12 cellular contexts compared by ENCODE assay signal in genomic region chr22:49963647-49964026, GRCh38. TPM values are rescaled to one million over a fixed set of nuclear protein-coding genes. Genes with fewer than 3 reads are reported as not detected.
DNase-seq lines count a peak whose midpoint lies in the region; ATAC-seq, FAIRE-seq and TF ChIP-seq lines count a peak whose summit lies in the region.
"Had no signal": no experiment of that assay in that cellular context is flagged by ENCODE, and none has a peak within 500 bp of the region (broad histone marks: within the 10 kb centered on the region; RNA-seq: fewer than 3 reads in every experiment).

No MANE protein-coding gene starts in this region.

- peak overlapping the region; percentile 73; the same call in 1 of the 2 replicates for H3K9ac ChIP-seq in HepG2 (ENCODE audit: insufficient read depth, low read depth, low read length)

- peak overlapping the region; percentile 83 for H3K27ac Mint-ChIP-seq in activated CD4-positive, alpha-beta T cell treated with anti-CD3 and anti-CD28 coated beads, Interleukin-2, amount 10 ng/mL, durations not matched to agents 24 days and 14 days
- peak overlapping the region; percentile 48 for H3K27ac Mint-ChIP-seq in activated naive CD8-positive, alpha-beta T cell treated with anti-CD3 and anti-CD28 coated beads, Interleukin-2, amount 10 ng/mL, durations not matched to agents 7 days and 5 days

- H3K4me3 Mint-ChIP-seq in activated CD4-positive, alpha-beta T cell treated with anti-CD3 and anti-CD28 coated beads, Interleukin-2, amount 10 ng/mL, durations not matched to agents 24 days and 14 days, result peak overlapping the region; percentile 94
- H3K4me3 Mint-ChIP-seq in activated naive CD8-positive, alpha-beta T cell treated with anti-CD3 and anti-CD28 coated beads, Interleukin-2, amount 10 ng/mL, durations not matched to agents 7 days and 5 days, result peak overlapping the region; percentile 55

- no peaks in the 10 kb centered on the region; a peak in 1 of 5 replicates for H3K27me3 ChIP-seq in HepG2 (ENCODE audit: control insufficient read depth in 1 of 2, insufficient read depth in 2 of 2, low read length in 2 of 2)
- no peaks in the 10 kb centered on the region for H3K27me3 ChIP-seq in suprapubic skin

- CTCF ChIA-PET in HepG2 (lab: Yijun Ruan, JAX; ENCODE audit: low intra/inter-chr PET ratio, low total read pairs), result no interaction called here

- H3K9me3 Mint-ChIP-seq in activated CD4-positive, alpha-beta T cell treated with anti-CD3 and anti-CD28 coated beads, Interleukin-2, amount 10 ng/mL, durations not matched to agents 24 days and 14 days, result no peaks in the 10 kb centered on the region
- H3K9me3 Mint-ChIP-seq in activated naive CD8-positive, alpha-beta T cell treated with anti-CD3 and anti-CD28 coated beads, Interleukin-2, amount 10 ng/mL, durations not matched to agents 7 days and 5 days, result no peaks in the 10 kb centered on the region

- H3K4me1 Mint-ChIP-seq in activated CD4-positive, alpha-beta T cell treated with anti-CD3 and anti-CD28 coated beads, Interleukin-2, amount 10 ng/mL, durations not matched to agents 24 days and 14 days, result peaks cover 19% of the 10 kb centered on the region
- H3K4me1 Mint-ChIP-seq in activated naive CD8-positive, alpha-beta T cell treated with anti-CD3 and anti-CD28 coated beads, Interleukin-2, amount 10 ng/mL, durations not matched to agents 7 days and 5 days, result peaks cover 15% of the 10 kb centered on the region

- TF ChIP-seq RAD21 in HepG2 (CRISPR knock-in tag; IDR thresholded peaks at IDR 0.05), result no peak

- peak overlapping the region; percentile 65 to 99 (median 97); a peak in 4 of 6 replicates for H3K4me3 ChIP-seq in HepG2 (replicated peaks in 1 of 3; ENCODE audit: insufficient read depth in 1 of 3, low read depth in 2 of 3, low read length in 3 of 3)
- peak overlapping the region; percentile 97 for H3K4me3 ChIP-seq in suprapubic skin

- no peaks in the 10 kb centered on the region for H3K9me3 ChIP-seq in HepG2 (ENCODE audit: low read length)
- H3K9me3 ChIP-seq in suprapubic skin, result no peaks in the 10 kb centered on the region

- TF ChIP-seq CTCF in HepG2 (CRISPR knock-in tag; IDR thresholded peaks at IDR 0.05) (no peak), suprapubic skin (IDR thresholded peaks at IDR 0.05) (no peak)

- intact Hi-C loops in activated CD4-positive, alpha-beta T cell treated with anti-CD3 and anti-CD28 coated beads, Interleukin-2, amount 10 ng/mL, durations not matched to agents 24 days and 14 days (cut with micrococcal nuclease), result loop anchor here (5.0 kb wide), 2 partner anchors 111 to 564 kb away; partner anchors contain the start of genes SCO2 and ZBED4
- intact Hi-C loops in HepG2 (cut with micrococcal nuclease; ENCODE audit: unreplicated experiment), result no loop called here

- no peak for DNase-seq in activated CD4-positive, alpha-beta T cell treated with anti-CD3 and anti-CD28 coated beads, Interleukin-2, amount 10 ng/mL, durations not matched to agents 24 days and 14 days
- no peak for DNase-seq in activated CD4-positive, alpha-beta T cell treated with anti-CD3 and anti-CD28 coated beads for 48 hours
- peak; percentile 33 for DNase-seq in activated naive CD8-positive, alpha-beta T cell treated with anti-CD3 and anti-CD28 coated beads, Interleukin-2, amount 10 ng/mL, durations not matched to agents 7 days and 5 days
- DNase-seq in HepG2 (ENCODE audit: low spot score), result no peak
- peak in 1 of 2 donors; percentile 71 for DNase-seq in suprapubic skin (ENCODE audit: low spot score in 2 of 2)
- DNase-seq in NCI-H510A treated with DMSO at 0.1 percent for 48 hours (lab: John Stamatoyannopoulos, UW), result no peak
- DNase-seq: HCEC 1CT, NCI-H2107 had no signal

- peaks cover 9 to 23% of the 10 kb centered on the region in 2 experiments for H3K36me3 ChIP-seq in HepG2 (replicated peaks in 1 of 2; ENCODE audit: control insufficient read depth in 1 of 2, insufficient read depth in 2 of 2, low read length in 2 of 2)
- H3K36me3 ChIP-seq in suprapubic skin, result peaks cover 32% of the 10 kb centered on the region

- H3K79me2 ChIP-seq in HepG2 (ENCODE audit: insufficient read depth, low read length), result peaks cover 36% of the 10 kb centered on the region

- H3K36me3 Mint-ChIP-seq in activated CD4-positive, alpha-beta T cell treated with anti-CD3 and anti-CD28 coated beads, Interleukin-2, amount 10 ng/mL, durations not matched to agents 24 days and 14 days (ENCODE audit: low read depth), result peaks cover 40% of the 10 kb centered on the region
- peaks cover 10% of the 10 kb centered on the region for H3K36me3 Mint-ChIP-seq in activated naive CD8-positive, alpha-beta T cell treated with anti-CD3 and anti-CD28 coated beads, Interleukin-2, amount 10 ng/mL, durations not matched to agents 7 days and 5 days

- 84% methylated on average over 4 of the region's 6 CpGs for WGBS in HepG2 (ENCODE audit: low lambda C conversion rate)
- WGBS in suprapubic skin, result 44% methylated on average over 6 of the region's 6 CpGs

- no peak for ATAC-seq in activated naive CD8-positive, alpha-beta T cell treated with anti-CD3 and anti-CD28 coated beads, Interleukin-2, amount 10 ng/mL, durations not matched to agents 7 days and 5 days (ENCODE audit: low read depth)
- ATAC-seq in HepG2, result no peak
- ATAC-seq in GM19467 (IDR thresholded peaks at IDR 0.05; ENCODE audit: unreplicated experiment), result no peak
- no peak for ATAC-seq in HG03196 (IDR thresholded peaks at IDR 0.05; ENCODE audit: unreplicated experiment)

- peak overlapping the region; percentile 94 for H3K4me2 ChIP-seq in HepG2 (ENCODE audit: low read depth, low read length)

- no peak overlapping the region for H2AFZ ChIP-seq in HepG2 (ENCODE audit: low read length)

- no peak for FAIRE-seq in HepG2 (lab: Jason Lieb, UNC)

- BruUV-seq in HepG2 (replicated peaks; lab: Mats Ljungman, UMichigan), result no TSS peak

- in situ Hi-C loops in HepG2 (cut with HindIII; ENCODE audit: extremely low pct_ligation_motif_present, low pct_unique_long_range_greater_than_20kb), result no loop called here

- POLR2A ChIA-PET in activated naive CD8-positive, alpha-beta T cell treated with anti-CD3 and anti-CD28 coated beads, Interleukin-2, amount 10 ng/mL, durations not matched to agents 7 days and 5 days (lab: Charles Lee), result interaction anchor here (3.7 kb wide), 1 partner anchor 30 kb away, joined by 15 read pairs; no protein-coding TSS in a partner anchor
- POLR2A ChIA-PET in HepG2 (lab: Yijun Ruan, JAX), result interaction anchor here (1.8 to 16.4 kb wide), 3 partner anchors 12 to 33 kb away, joined by 10 to 722 read pairs (median 54); partner anchors contain the start of gene PIM3

- no peaks in the 10 kb centered on the region for H3K27me3 Mint-ChIP-seq in activated CD4-positive, alpha-beta T cell treated with anti-CD3 and anti-CD28 coated beads, Interleukin-2, amount 10 ng/mL, durations not matched to agents 24 days and 14 days
- H3K27me3 Mint-ChIP-seq in activated naive CD8-positive, alpha-beta T cell treated with anti-CD3 and anti-CD28 coated beads, Interleukin-2, amount 10 ng/mL, durations not matched to agents 7 days and 5 days, result no peaks in the 10 kb centered on the region

- peak overlapping the region; percentile 72 for H3K27ac ChIP-seq in HepG2 (ENCODE audit: extremely low read length, insufficient read depth, low read length)
- peak overlapping the region; percentile 99 for H3K27ac ChIP-seq in suprapubic skin

- H3K4me1 ChIP-seq in HepG2 (ENCODE audit: insufficient read depth, low read length) (peaks cover 75% of the 10 kb centered on the region), suprapubic skin (peaks cover 72% of the 10 kb centered on the region)

- no peak for TF ChIP-seq EP300 in HepG2 (IDR thresholded peaks at IDR 0.05; ENCODE audit: low read depth in 2 of 2, low read length in 2 of 2)
- TF ChIP-seq EP300 in HepG2 (CRISPR knock-in tag; IDR thresholded peaks at IDR 0.05; ENCODE audit: borderline replicate concordance), result no peak
- no peak for TF ChIP-seq EP300 in suprapubic skin (IDR thresholded peaks at IDR 0.05)

- peaks cover 37% of the 10 kb centered on the region for H4K20me1 ChIP-seq in HepG2 (ENCODE audit: insufficient read depth, low read length)

- TF ChIP-seq POLR2A in HepG2 (IDR thresholded peaks at IDR 0.05; ENCODE audit: insufficient read depth in 1 of 2, low read depth in 2 of 2, low read length in 2 of 2) (no peak), suprapubic skin (IDR thresholded peaks at IDR 0.05) (no peak)

RNA-seq across cellular contexts. Expression of gene PIM3, which starts 3.1 kb away (rescaled TPM):
- total RNA-seq in activated CD4-positive, alpha-beta T cell treated with anti-CD3 and anti-CD28 coated beads, Interleukin-2, amount 10 ng/mL, durations not matched to agents 24 days and 14 days, result 302 and 304 TPM in 2 replicates
- 10 to 100 TPM; 44.3 to 48.5 TPM for total RNA-seq in activated naive CD8-positive, alpha-beta T cell treated with anti-CD3 and anti-CD28 coated beads, Interleukin-2, amount 10 ng/mL, durations not matched to agents 7 days and 5 days
- total RNA-seq in HepG2 (2016; rRNA removed; fragmentation: Illumina TruSeq; extraction: Trizol) (18.2 and 31.2 TPM in 2 replicates), suprapubic skin (100 to 1,000 TPM; 103 to 202 (median 143) TPM)
- 12.4 and 12.6 TPM in 2 replicates for total RNA-seq in HepG2 (2016; cell fraction: cytosol; rRNA removed; fragmentation: Illumina TruSeq; extraction: Trizol; ENCODE audit: low read depth)
- total RNA-seq in HepG2 (2016; cell fraction: insoluble cytoplasmic fraction; rRNA removed; fragmentation: Illumina TruSeq; extraction: Trizol), result 17.3 and 32.7 TPM in 2 replicates
- total RNA-seq in HepG2 (2016; cell fraction: membrane; rRNA removed; fragmentation: Illumina TruSeq; extraction: Trizol), result 27.1 and 31.2 TPM in 2 replicates
- 24.6 and 30.5 TPM in 2 replicates for total RNA-seq in HepG2 (2016; cell fraction: nucleus; rRNA removed; fragmentation: Illumina TruSeq; extraction: Trizol)
- 21.6 and 24.1 TPM in 2 replicates for polyA plus RNA-seq in HepG2 (2011; rRNA removed)
- 21.4 and 47.8 TPM in 2 replicates for polyA plus RNA-seq in HepG2 (2011; cell fraction: cytosol; rRNA removed)
- polyA plus RNA-seq in HepG2 (2011; cell fraction: nucleus; rRNA removed), result 121 and 136 TPM in 2 replicates
- polyA plus RNA-seq in HepG2 (2012), result 22.6 and 36.4 TPM in 2 replicates
- polyA plus RNA-seq in HepG2 (2016; cell fraction: cytosol; fragmentation: Illumina TruSeq; extraction: Trizol; ENCODE audit: low read depth), result 7.3 and 9.3 TPM in 2 replicates
- polyA plus RNA-seq in HepG2 (2016; cell fraction: insoluble cytoplasmic fraction; fragmentation: Illumina TruSeq; extraction: Trizol; ENCODE audit: low read depth), result 21.4 and 25.4 TPM in 2 replicates
- polyA plus RNA-seq in HepG2 (2016; cell fraction: membrane; fragmentation: Illumina TruSeq; extraction: Trizol; ENCODE audit: low read depth), result 17.2 and 17.8 TPM in 2 replicates
- polyA plus RNA-seq in HepG2 (2016; cell fraction: nucleus; fragmentation: Illumina TruSeq; extraction: Trizol; ENCODE audit: insufficient read depth, low read depth), result 62.7 and 63.0 TPM in 2 replicates
- polyA minus RNA-seq in HepG2 (2011; rRNA and poly(A)+ RNA removed; ENCODE audit: low replicate concordance), result 8.8 and 50.3 TPM in 2 replicates
- polyA minus RNA-seq in HepG2 (2011; cell fraction: cytosol; rRNA and poly(A)+ RNA removed), result 23.0 and 37.5 TPM in 2 replicates
- polyA minus RNA-seq in HepG2 (2011; cell fraction: nucleus; rRNA and poly(A)+ RNA removed), result 17.0 and 22.8 TPM in 2 replicates

RNA-seq across cellular contexts. Expression of gene CRELD2, which starts 45.2 kb away (rescaled TPM):
- 46.8 and 47.4 TPM in 2 replicates for total RNA-seq in activated CD4-positive, alpha-beta T cell treated with anti-CD3 and anti-CD28 coated beads, Interleukin-2, amount 10 ng/mL, durations not matched to agents 24 days and 14 days
- total RNA-seq in activated naive CD8-positive, alpha-beta T cell treated with anti-CD3 and anti-CD28 coated beads, Interleukin-2, amount 10 ng/mL, durations not matched to agents 7 days and 5 days, result 10 to 100 TPM; 40.3 to 41.0 TPM
- 19.6 and 44.7 TPM in 2 replicates for total RNA-seq in HepG2 (2016; rRNA removed; fragmentation: Illumina TruSeq; extraction: Trizol)
- total RNA-seq in HepG2 (2016; cell fraction: cytosol; rRNA removed; fragmentation: Illumina TruSeq; extraction: Trizol; ENCODE audit: low read depth), result 22.4 and 24.2 TPM in 2 replicates
- total RNA-seq in HepG2 (2016; cell fraction: insoluble cytoplasmic fraction; rRNA removed; fragmentation: Illumina TruSeq; extraction: Trizol), result 18.8 and 46.8 TPM in 2 replicates
- 27.6 and 29.9 TPM in 2 replicates for total RNA-seq in HepG2 (2016; cell fraction: membrane; rRNA removed; fragmentation: Illumina TruSeq; extraction: Trizol)
- total RNA-seq in HepG2 (2016; cell fraction: nucleus; rRNA removed; fragmentation: Illumina TruSeq; extraction: Trizol), result 35.5 and 40.6 TPM in 2 replicates
- 17.2 and 20.2 TPM in 2 replicates for polyA plus RNA-seq in HepG2 (2011; rRNA removed)
- 16.7 and 25.6 TPM in 2 replicates for polyA plus RNA-seq in HepG2 (2011; cell fraction: cytosol; rRNA removed)
- 44.2 and 48.8 TPM in 2 replicates for polyA plus RNA-seq in HepG2 (2011; cell fraction: nucleus; rRNA removed)
- 9.4 and 10.2 TPM in 2 replicates for polyA plus RNA-seq in HepG2 (2012)
- 25.8 and 29.9 TPM in 2 replicates for polyA plus RNA-seq in HepG2 (2016; cell fraction: cytosol; fragmentation: Illumina TruSeq; extraction: Trizol; ENCODE audit: low read depth)
- 22.7 and 25.1 TPM in 2 replicates for polyA plus RNA-seq in HepG2 (2016; cell fraction: insoluble cytoplasmic fraction; fragmentation: Illumina TruSeq; extraction: Trizol; ENCODE audit: low read depth)
- 26.9 and 27.0 TPM in 2 replicates for polyA plus RNA-seq in HepG2 (2016; cell fraction: membrane; fragmentation: Illumina TruSeq; extraction: Trizol; ENCODE audit: low read depth)
- 89.1 and 100 TPM in 2 replicates for polyA plus RNA-seq in HepG2 (2016; cell fraction: nucleus; fragmentation: Illumina TruSeq; extraction: Trizol; ENCODE audit: insufficient read depth, low read depth)
- polyA minus RNA-seq in HepG2 (2011; rRNA and poly(A)+ RNA removed; ENCODE audit: low replicate concordance), result 6.9 and 14.7 TPM in 2 replicates
- 4.4 and 5.2 TPM in 2 replicates for polyA minus RNA-seq in HepG2 (2011; cell fraction: cytosol; rRNA and poly(A)+ RNA removed)
- polyA minus RNA-seq in HepG2 (2011; cell fraction: nucleus; rRNA and poly(A)+ RNA removed), result 4.5 and 4.7 TPM in 2 replicates
- total RNA-seq in suprapubic skin, result 10 to 100 TPM in 3 of 4 donors, 1 to 10 TPM in 1; 9.3 to 29.4 (median 21.5) TPM

RNA-seq across cellular contexts. Expression of gene ALG12, which starts 45.4 kb away (rescaled TPM):
- 13.8 and 17.9 TPM in 2 replicates for total RNA-seq in activated CD4-positive, alpha-beta T cell treated with anti-CD3 and anti-CD28 coated beads, Interleukin-2, amount 10 ng/mL, durations not matched to agents 24 days and 14 days
- 10 to 100 TPM; 18.0 to 20.2 TPM for total RNA-seq in activated naive CD8-positive, alpha-beta T cell treated with anti-CD3 and anti-CD28 coated beads, Interleukin-2, amount 10 ng/mL, durations not matched to agents 7 days and 5 days
- 6.6 and 15.8 TPM in 2 replicates for total RNA-seq in HepG2 (2016; rRNA removed; fragmentation: Illumina TruSeq; extraction: Trizol)
- 1.5 and 3.0 TPM in 2 replicates for total RNA-seq in HepG2 (2016; cell fraction: cytosol; rRNA removed; fragmentation: Illumina TruSeq; extraction: Trizol; ENCODE audit: low read depth)
- 6.8 and 15.6 TPM in 2 replicates for total RNA-seq in HepG2 (2016; cell fraction: insoluble cytoplasmic fraction; rRNA removed; fragmentation: Illumina TruSeq; extraction: Trizol)
- total RNA-seq in HepG2 (2016; cell fraction: membrane; rRNA removed; fragmentation: Illumina TruSeq; extraction: Trizol), result 6.4 and 10.5 TPM in 2 replicates
- 10.6 and 14.2 TPM in 2 replicates for total RNA-seq in HepG2 (2016; cell fraction: nucleus; rRNA removed; fragmentation: Illumina TruSeq; extraction: Trizol)
- polyA plus RNA-seq in HepG2 (2011; rRNA removed), result 7.8 and 9.5 TPM in 2 replicates
- polyA plus RNA-seq in HepG2 (2011; cell fraction: cytosol; rRNA removed), result 5.9 and 6.1 TPM in 2 replicates
- polyA plus RNA-seq in HepG2 (2011; cell fraction: nucleus; rRNA removed), result 25.1 and 26.7 TPM in 2 replicates
- 9.4 and 10.0 TPM in 2 replicates for polyA plus RNA-seq in HepG2 (2012)
- 2.9 and 3.3 TPM in 2 replicates for polyA plus RNA-seq in HepG2 (2016; cell fraction: cytosol; fragmentation: Illumina TruSeq; extraction: Trizol; ENCODE audit: low read depth)
- 6.1 and 6.8 TPM in 2 replicates for polyA plus RNA-seq in HepG2 (2016; cell fraction: insoluble cytoplasmic fraction; fragmentation: Illumina TruSeq; extraction: Trizol; ENCODE audit: low read depth)
- polyA plus RNA-seq in HepG2 (2016; cell fraction: membrane; fragmentation: Illumina TruSeq; extraction: Trizol; ENCODE audit: low read depth), result 5.6 and 6.9 TPM in 2 replicates
- polyA plus RNA-seq in HepG2 (2016; cell fraction: nucleus; fragmentation: Illumina TruSeq; extraction: Trizol; ENCODE audit: insufficient read depth, low read depth), result 26.3 and 30.4 TPM in 2 replicates
- polyA minus RNA-seq in HepG2 (2011; rRNA and poly(A)+ RNA removed; ENCODE audit: low replicate concordance), result 5.8 and 12.8 TPM in 2 replicates
- polyA minus RNA-seq in HepG2 (2011; cell fraction: cytosol; rRNA and poly(A)+ RNA removed), result 5.7 and 7.1 TPM in 2 replicates
- polyA minus RNA-seq in HepG2 (2011; cell fraction: nucleus; rRNA and poly(A)+ RNA removed), result 3.4 and 4.5 TPM in 2 replicates
- 10 to 100 TPM; 13.2 to 23.8 (median 16.8) TPM for total RNA-seq in suprapubic skin

RNA-seq across cellular contexts. Expression of gene IL17REL, which starts 48.9 kb away (rescaled TPM):
- total RNA-seq in activated CD4-positive, alpha-beta T cell treated with anti-CD3 and anti-CD28 coated beads, Interleukin-2, amount 10 ng/mL, durations not matched to agents 24 days and 14 days, result 0.09 and 0.14 TPM in 2 replicates
- total RNA-seq in activated naive CD8-positive, alpha-beta T cell treated with anti-CD3 and anti-CD28 coated beads, Interleukin-2, amount 10 ng/mL, durations not matched to agents 7 days and 5 days, result not detected
- not detected in 2 replicates for total RNA-seq in HepG2 (2016; rRNA removed; fragmentation: Illumina TruSeq; extraction: Trizol)
- not detected in 2 replicates for total RNA-seq in HepG2 (2016; cell fraction: cytosol; rRNA removed; fragmentation: Illumina TruSeq; extraction: Trizol; ENCODE audit: low read depth)
- total RNA-seq in HepG2 (2016; cell fraction: insoluble cytoplasmic fraction; rRNA removed; fragmentation: Illumina TruSeq; extraction: Trizol), result not detected in 2 replicates
- not detected in 2 replicates for total RNA-seq in HepG2 (2016; cell fraction: membrane; rRNA removed; fragmentation: Illumina TruSeq; extraction: Trizol)
- total RNA-seq in HepG2 (2016; cell fraction: nucleus; rRNA removed; fragmentation: Illumina TruSeq; extraction: Trizol), result not detected in 2 replicates
- polyA plus RNA-seq in HepG2 (2011; rRNA removed), result not detected in 2 replicates
- not detected in 2 replicates for polyA plus RNA-seq in HepG2 (2011; cell fraction: cytosol; rRNA removed)
- polyA plus RNA-seq in HepG2 (2011; cell fraction: nucleus; rRNA removed), result not detected in 2 replicates
- not detected in 2 replicates for polyA plus RNA-seq in HepG2 (2012)
- polyA plus RNA-seq in HepG2 (2016; cell fraction: cytosol; fragmentation: Illumina TruSeq; extraction: Trizol; ENCODE audit: low read depth), result not detected in 2 replicates
- not detected in 2 replicates for polyA plus RNA-seq in HepG2 (2016; cell fraction: insoluble cytoplasmic fraction; fragmentation: Illumina TruSeq; extraction: Trizol; ENCODE audit: low read depth)
- polyA plus RNA-seq in HepG2 (2016; cell fraction: membrane; fragmentation: Illumina TruSeq; extraction: Trizol; ENCODE audit: low read depth), result not detected in 2 replicates
- polyA plus RNA-seq in HepG2 (2016; cell fraction: nucleus; fragmentation: Illumina TruSeq; extraction: Trizol; ENCODE audit: insufficient read depth, low read depth), result not detected in 2 replicates
- polyA minus RNA-seq in HepG2 (2011; rRNA and poly(A)+ RNA removed; ENCODE audit: low replicate concordance), result 0.07 TPM in 1 of 2 replicates, not detected in the other
- not detected in 2 replicates for polyA minus RNA-seq in HepG2 (2011; cell fraction: cytosol; rRNA and poly(A)+ RNA removed)
- polyA minus RNA-seq in HepG2 (2011; cell fraction: nucleus; rRNA and poly(A)+ RNA removed), result not detected in 2 replicates
- total RNA-seq in suprapubic skin, result not detected
- total RNA-seq: myocyte had no signal
- polyA plus RNA-seq: BJ had no signal
